Comparison of ENCODE assay signal across 2 cellular contexts in the genomic region with DNA sequence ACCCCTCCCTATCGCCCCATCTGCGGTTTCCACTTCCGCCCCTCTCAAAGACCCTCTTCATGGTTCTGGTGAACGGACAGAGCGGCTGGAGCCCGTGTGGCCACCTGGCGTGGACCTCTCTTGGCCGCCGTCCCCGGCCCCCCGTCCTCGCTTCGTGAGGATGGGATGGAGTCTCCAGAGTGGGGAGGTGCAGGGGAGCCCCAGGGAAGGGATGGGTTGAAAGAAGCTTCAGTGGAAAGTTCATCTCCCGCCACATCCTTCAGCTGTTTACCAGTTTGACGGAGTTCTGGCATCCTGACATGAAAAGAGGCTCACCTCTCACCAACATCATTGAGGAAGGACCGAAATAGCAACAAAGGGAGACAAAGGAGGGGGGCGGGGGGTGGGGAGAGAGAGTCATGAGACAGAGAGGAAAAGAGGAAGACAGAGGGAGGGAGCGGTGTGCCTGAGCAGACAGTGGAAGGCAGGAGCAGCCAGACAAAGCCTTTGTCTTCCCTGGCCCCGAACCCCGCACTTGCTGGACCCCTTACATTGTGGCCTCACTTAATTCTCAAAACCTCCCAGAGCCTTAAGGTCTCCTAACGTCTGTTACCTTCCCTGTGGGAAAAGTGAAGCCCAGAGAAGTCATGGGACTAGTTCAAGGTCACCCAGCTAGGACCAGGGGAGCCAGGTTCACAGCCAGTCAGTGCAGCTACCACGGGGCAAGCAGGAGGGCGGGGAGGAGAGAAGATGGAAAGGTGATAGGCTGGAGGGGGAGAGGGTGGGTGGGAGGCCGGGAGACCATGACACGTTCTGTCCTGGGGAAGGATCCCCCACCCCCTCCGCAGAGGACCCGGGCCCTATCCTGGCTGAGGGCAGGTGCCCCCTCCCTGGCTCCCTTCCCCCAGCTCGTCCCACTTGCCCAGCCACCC.
TF ChIP-seq lines count a peak whose summit lies in the region.

No MANE protein-coding gene starts in this region.

TF ChIP-seq in HepG2, 621 proteins besides CTCF, POLR2A, EP300 and RAD21:
- no peak for TF ChIP-seq NCOA2 (CRISPR knock-in tag; IDR thresholded peaks at IDR 0.05)
- TF ChIP-seq, protein P1, sequence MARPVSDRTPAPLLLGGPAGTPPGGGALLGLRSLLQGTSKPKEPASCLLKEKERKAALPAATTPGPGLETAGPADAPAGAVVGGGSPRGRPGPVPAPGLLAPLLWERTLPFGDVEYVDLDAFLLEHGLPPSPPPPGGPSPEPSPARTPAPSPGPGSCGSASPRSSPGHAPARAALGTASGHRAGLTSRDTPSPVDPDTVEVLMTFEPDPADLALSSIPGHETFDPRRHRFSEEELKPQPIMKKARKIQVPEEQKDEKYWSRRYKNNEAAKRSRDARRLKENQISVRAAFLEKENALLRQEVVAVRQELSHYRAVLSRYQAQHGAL (CRISPR knock-in tag; IDR thresholded peaks at IDR 0.05; ENCODE audit: not compliant biosample characterization) = no peak
TF ChIP-seq in HepG2: peak in this region for 0.

TF ChIP-seq in H1, 55 proteins besides CTCF, POLR2A, EP300 and RAD21:
- TF ChIP-seq SUZ12 (IDR thresholded peaks at IDR 0.05; ENCODE audit: low read length) (no peak), SIRT6 (IDR thresholded peaks at IDR 0.05; ENCODE audit: low read length) (no peak), TAF1 (IDR thresholded peaks at IDR 0.05; ENCODE audit: low read depth, low read length) (no peak), TBP (IDR thresholded peaks at IDR 0.05; ENCODE audit: low read depth, low read length) (no peak), RNF2 (IDR thresholded peaks at IDR 0.05; ENCODE audit: borderline replicate concordance, low read depth, low read length, missing control alignments, poor library complexity, severe bottlenecking) (no peak), RFX5 (IDR thresholded peaks at IDR 0.05; ENCODE audit: borderline replicate concordance, low read depth, low read length) (no peak), BCL11A (IDR thresholded peaks at IDR 0.05; ENCODE audit: low read depth in 2 of 2, low read length in 2 of 2) (no peak), JUN (IDR thresholded peaks at IDR 0.05; ENCODE audit: low read depth, low read length) (no peak), ASH2L (IDR thresholded peaks at IDR 0.05; ENCODE audit: low read length) (no peak)
- TF ChIP-seq, protein P2, sequence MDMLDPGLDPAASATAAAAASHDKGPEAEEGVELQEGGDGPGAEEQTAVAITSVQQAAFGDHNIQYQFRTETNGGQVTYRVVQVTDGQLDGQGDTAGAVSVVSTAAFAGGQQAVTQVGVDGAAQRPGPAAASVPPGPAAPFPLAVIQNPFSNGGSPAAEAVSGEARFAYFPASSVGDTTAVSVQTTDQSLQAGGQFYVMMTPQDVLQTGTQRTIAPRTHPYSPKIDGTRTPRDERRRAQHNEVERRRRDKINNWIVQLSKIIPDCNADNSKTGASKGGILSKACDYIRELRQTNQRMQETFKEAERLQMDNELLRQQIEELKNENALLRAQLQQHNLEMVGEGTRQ (IDR thresholded peaks at IDR 0.05; ENCODE audit: low read length) = no peak
TF ChIP-seq in H1: peak in this region for 0.
